In the genomic region with DNA sequence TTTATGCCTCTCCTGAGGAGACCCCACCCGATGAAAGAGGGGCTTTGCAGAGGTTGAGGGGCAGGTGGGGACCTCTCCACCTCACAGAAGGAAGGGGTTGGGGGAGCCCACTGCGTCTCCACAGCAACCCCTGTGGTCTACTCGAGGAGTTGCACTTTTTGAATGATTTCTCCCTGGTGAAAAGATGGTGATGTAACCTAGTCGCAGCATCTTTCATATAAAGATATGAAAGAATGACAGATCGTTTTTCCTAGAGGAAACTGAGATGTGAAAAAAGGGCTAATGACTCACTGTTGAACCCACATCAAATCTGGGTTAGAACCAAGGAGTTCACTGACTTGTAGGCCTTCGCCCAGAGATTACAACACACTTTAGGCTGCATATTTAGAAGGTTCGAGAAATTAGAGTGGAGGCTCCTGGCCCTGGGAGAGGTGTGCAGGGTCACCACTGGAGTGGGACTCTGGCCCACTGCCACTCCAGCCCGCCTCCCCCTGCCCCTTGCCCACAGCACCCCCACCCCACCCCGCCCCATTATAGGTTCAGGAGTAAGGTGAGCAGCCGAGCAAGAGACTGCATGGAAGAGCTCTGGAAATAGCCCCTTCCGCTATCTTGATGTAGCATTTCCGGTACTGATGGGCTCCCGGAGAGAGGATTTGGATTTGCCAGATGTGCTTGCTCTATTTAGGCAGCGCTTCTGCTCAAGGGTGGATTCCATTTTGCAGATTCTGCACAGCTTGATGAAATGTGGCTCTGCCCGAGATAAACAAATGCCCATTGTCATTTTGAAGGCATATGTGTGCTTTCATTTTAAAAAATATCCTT, we compare ENCODE assay signal across 9 cellular contexts. TPM values are rescaled to one million over a fixed set of nuclear protein-coding genes. Genes with fewer than 3 reads are reported as not detected.
DNase-seq lines count a peak whose midpoint lies in the region; ATAC-seq and TF ChIP-seq lines count a peak whose summit lies in the region.
"Had no signal": no experiment of that assay in that cellular context is flagged by ENCODE, and none has a peak within 500 bp of the region (broad histone marks: within the 10 kb centered on the region; RNA-seq: fewer than 3 reads in every experiment).

No MANE protein-coding gene starts in this region.

- peaks cover 27% of the 10 kb centered on the region for H3K4me1 Mint-ChIP-seq in activated T-cell treated with anti-CD3 and anti-CD28 coated beads, Interleukin-2, amount 50 U/mL, for 24 hours (ENCODE audit: low read depth)

- peak overlapping the region; percentile 25 for H3K4me3 ChIP-seq in Jurkat, Clone E6-1 (ENCODE audit: low read length)
- peak overlapping the region in 11 of 12 donors; percentile 3 to 87 (median 39) for H3K4me3 ChIP-seq in heart left ventricle

- no peaks in the 10 kb centered on the region for H3K9me3 ChIP-seq in heart left ventricle

- ATAC-seq in GM21528 (IDR thresholded peaks at IDR 0.05; ENCODE audit: low FRiP score, unreplicated experiment) (peak; percentile 66), heart left ventricle (peak in 3 of 4 donors; percentile 21 to 64 (median 59))

- H3K36me3 ChIP-seq in heart left ventricle = peaks cover 0 to 2% (median 0%) of the 10 kb centered on the region in 9 donors

- TF ChIP-seq POLR2A in heart left ventricle (IDR thresholded peaks at IDR 0.05) = no peak

- peak overlapping the region; percentile 60 for H3K4me3 Mint-ChIP-seq in activated T-cell treated with anti-CD3 and anti-CD28 coated beads, Interleukin-2, amount 50 U/mL, for 24 hours

- H3K36me3 Mint-ChIP-seq in activated T-cell treated with anti-CD3 and anti-CD28 coated beads, Interleukin-2, amount 50 U/mL, for 24 hours (ENCODE audit: low read depth) = no peaks in the 10 kb centered on the region

- H3K27me3 ChIP-seq in heart left ventricle = no peaks in the 10 kb centered on the region

- peaks cover 0 to 42% (median 18%) of the 10 kb centered on the region in 12 donors for H3K4me1 ChIP-seq in heart left ventricle

- WGBS in heart left ventricle, 4 donors = 57 to 67% (median 63%) methylated on average over 15 of the region's 15 CpGs

- peak overlapping the region in 11 of 12 donors; percentile 24 to 91 (median 70) for H3K27ac ChIP-seq in heart left ventricle

- peak; percentile 65 for DNase-seq in Daoy (ENCODE audit: low read depth)
- peak; percentile 38 for DNase-seq in Jurkat, Clone E6-1 (ENCODE audit: low read depth, low spot score)
- peak; percentile 62 for DNase-seq in activated T-cell treated with anti-CD3 and anti-CD28 coated beads, Interleukin-2, amount 50 U/mL, for 24 hours
- peak in 2 of 5 donors; percentile 23 to 60 for DNase-seq in heart left ventricle
- peak; percentile 43 for DNase-seq in stimulated activated CD8-positive, alpha-beta memory T cell treated with anti-CD3 and anti-CD28 coated beads, Interleukin-4, amount 100 ng/mL, for 48 hours
- no peak for DNase-seq in NK-92 treated with Interleukin-12 subunit alpha and Interleukin-12 subunit beta, amount 100 ng/mL, for 24 hours (lab: John Stamatoyannopoulos, UW)
- DNase-seq in SW 1271 (lab: John Stamatoyannopoulos, UW) = no peak

- intact Hi-C loops in heart left ventricle (cut with DNase I) = loop anchor here in 1 of 10 donors (5.0 kb wide), 1 partner anchor 105 kb away; no protein-coding TSS in a partner anchor

- no peak overlapping the region for H3K27ac Mint-ChIP-seq in activated T-cell treated with anti-CD3 and anti-CD28 coated beads, Interleukin-2, amount 50 U/mL, for 24 hours

- H3K27me3 Mint-ChIP-seq in activated T-cell treated with anti-CD3 and anti-CD28 coated beads, Interleukin-2, amount 50 U/mL, for 24 hours = peaks cover 49% of the 10 kb centered on the region

- peak in 10 of 12 donors; percentile 8 to 61 (median 40) for TF ChIP-seq CTCF in heart left ventricle (IDR thresholded peaks at IDR 0.05)

- no peaks in the 10 kb centered on the region for H3K9me3 Mint-ChIP-seq in activated T-cell treated with anti-CD3 and anti-CD28 coated beads, Interleukin-2, amount 50 U/mL, for 24 hours

RNA-seq across cellular contexts. Expression of a gene that starts 6.7 kb away (rescaled TPM):
- total RNA-seq in Daoy (2014; rRNA removed; shearing (Covaris generic)) = 12.6 and 18.2 TPM in 2 replicates
- not detected for polyA plus RNA-seq in Jurkat, Clone E6-1 (2012; ENCODE audit: insufficient read depth, insufficient read length)
- 10 to 100 TPM in 4 of 9 donors, 1 to 10 TPM in 5; 1.6 to 23.6 (median 6.6) TPM for total RNA-seq in heart left ventricle
- 1 to 10 TPM in 1 of 2 donors, under 1 TPM in 1; 0.76 to 2.3 TPM for polyA plus RNA-seq in heart left ventricle
- total RNA-seq: T-helper 2 cell treated with Interferon-gamma antibody and Interleukin-4, amounts not matched to agents 100 ng/mL and 5 ng/mL, for 36 hours had no signal

Comparison
In these comparisons a context has a peak if more than half of its experiments do, and no peak if none do; other contexts are left out.
1. DNase-seq: peak in Daoy (single experiment), Jurkat, Clone E6-1 (single experiment), activated T-cell treated with anti-CD3 and anti-CD28 coated beads, Interleukin-2, amount 50 U/mL, for 24 hours (single experiment) and stimulated activated CD8-positive, alpha-beta memory T cell treated with anti-CD3 and anti-CD28 coated beads, Interleukin-4, amount 100 ng/mL, for 48 hours (single experiment); none in NK-92 treated with Interleukin-12 subunit alpha and Interleukin-12 subunit beta, amount 100 ng/mL, for 24 hours (single experiment) and SW 1271 (0 of 2).